Comparison of ENCODE assay signal across 18 cellular contexts in the genomic region with DNA sequence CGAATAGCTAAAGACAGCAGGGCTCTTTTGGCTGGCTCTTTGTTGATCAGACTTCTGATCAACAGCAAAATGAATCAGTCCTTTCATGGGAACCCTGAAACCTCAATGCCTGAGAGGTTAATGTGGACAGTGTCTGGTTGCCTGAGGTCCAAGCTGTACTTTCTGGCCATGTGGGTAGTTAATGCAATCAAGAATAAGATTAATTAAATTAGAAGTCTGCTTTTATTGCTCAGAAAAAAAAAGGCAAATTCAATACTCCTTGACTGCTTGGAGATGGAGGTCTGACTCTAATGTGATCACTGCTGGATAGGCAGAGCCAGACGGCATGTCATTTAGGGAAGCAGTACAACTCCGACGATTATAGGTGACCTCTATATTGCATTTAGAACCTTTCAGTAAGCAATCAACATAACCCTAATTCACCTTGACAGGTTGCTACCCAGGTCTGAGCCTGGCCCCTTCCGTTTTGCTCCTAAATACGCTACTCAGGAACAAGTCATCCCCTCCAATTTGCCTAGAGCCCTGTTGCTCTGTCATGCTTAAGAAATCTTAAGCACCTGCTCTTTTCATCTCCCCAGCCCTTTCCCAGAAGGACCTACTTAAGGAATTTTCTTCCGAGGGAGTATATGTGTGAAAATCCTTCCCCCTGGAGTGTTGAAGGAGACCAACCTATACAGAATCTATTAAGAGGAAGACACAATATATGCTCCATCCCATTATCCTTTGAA.
A peak's percentile ranks its signal among the peaks of the same experiment; 100 is the strongest.
DNase-seq lines count a peak whose midpoint lies in the region; ATAC-seq and TF ChIP-seq lines count a peak whose summit lies in the region.
"Had no signal": no experiment of that assay in that cellular context is flagged by ENCODE, and none has a peak within 500 bp of the region (broad histone marks: within the 10 kb centered on the region; RNA-seq: fewer than 3 reads in every experiment).

No MANE protein-coding gene starts in this region.

- no peak for ATAC-seq in activated T-cell treated with anti-CD3 and anti-CD28 coated beads, Interleukin-2, amount 50 U/mL, for 72 hours (replicated peaks in 1 of 2)
- ATAC-seq: HCT116, Panc1 had no signal

- no peaks in the 10 kb centered on the region for H3K27me3 ChIP-seq in neural progenitor cell
- no peaks in the 10 kb centered on the region for H3K27me3 ChIP-seq in effector memory CD4-positive, alpha-beta T cell (replicated peaks; ENCODE audit: control insufficient read depth, insufficient read depth, low read length, poor library complexity, severe bottlenecking)
- H3K27me3 ChIP-seq: BLaER1 had no signal

- H3K4me3 ChIP-seq in neural progenitor cell, result no peak overlapping the region
- no peak overlapping the region for H3K4me3 ChIP-seq in effector memory CD4-positive, alpha-beta T cell (ENCODE audit: insufficient read depth, low read depth, low read length, poor library complexity, severe bottlenecking)
- H3K4me3 ChIP-seq: BLaER1 had no signal

- no peaks in the 10 kb centered on the region for H3K36me3 ChIP-seq in neural progenitor cell
- H3K36me3 ChIP-seq in effector memory CD4-positive, alpha-beta T cell (ENCODE audit: control insufficient read depth, insufficient read depth, low read length), result no peaks in the 10 kb centered on the region
- H3K36me3 ChIP-seq: BLaER1 had no signal

- H3K9ac ChIP-seq in neural progenitor cell, result no peak overlapping the region
- H3K9ac ChIP-seq: BLaER1 had no signal

- peaks cover 20% of the 10 kb centered on the region for H3K4me1 ChIP-seq in neural progenitor cell
- no peaks in the 10 kb centered on the region for H3K4me1 ChIP-seq in effector memory CD4-positive, alpha-beta T cell (ENCODE audit: control insufficient read depth, insufficient read depth, low read length, poor library complexity, severe bottlenecking)

- H3K9me3 Mint-ChIP-seq in neural progenitor cell (no peaks in the 10 kb centered on the region), osteocyte (ENCODE audit: unreplicated experiment) (peaks cover 4% of the 10 kb centered on the region)
- H3K9me3 Mint-ChIP-seq in activated T-cell treated with anti-CD3 and anti-CD28 coated beads, Interleukin-2, amount 50 U/mL, for 72 hours, result no peaks in the 10 kb centered on the region

- H3K4me1 Mint-ChIP-seq in neural progenitor cell (peaks cover 18% of the 10 kb centered on the region), osteocyte (ENCODE audit: unreplicated experiment) (no peaks in the 10 kb centered on the region)
- no peaks in the 10 kb centered on the region for H3K4me1 Mint-ChIP-seq in activated T-cell treated with anti-CD3 and anti-CD28 coated beads, Interleukin-2, amount 50 U/mL, for 72 hours (ENCODE audit: low read depth)

- no peak overlapping the region for H3K4me2 ChIP-seq in neural progenitor cell
- H3K4me2 ChIP-seq: BLaER1 had no signal

- H3K27me3 Mint-ChIP-seq in neural progenitor cell (ENCODE audit: insufficient read depth, low read depth) (peaks cover 5% of the 10 kb centered on the region), osteocyte (ENCODE audit: unreplicated experiment) (no peaks in the 10 kb centered on the region)
- H3K27me3 Mint-ChIP-seq in activated T-cell treated with anti-CD3 and anti-CD28 coated beads, Interleukin-2, amount 50 U/mL, for 72 hours (ENCODE audit: low read depth), result no peaks in the 10 kb centered on the region
- H3K27me3 Mint-ChIP-seq: CD4-positive, alpha-beta T cell had no signal

- H3K36me3 Mint-ChIP-seq in neural progenitor cell, result no peaks in the 10 kb centered on the region
- H3K36me3 Mint-ChIP-seq in osteocyte (ENCODE audit: unreplicated experiment), result no peaks in the 10 kb centered on the region
- H3K36me3 Mint-ChIP-seq in activated T-cell treated with anti-CD3 and anti-CD28 coated beads, Interleukin-2, amount 50 U/mL, for 72 hours (ENCODE audit: insufficient read depth in 2 of 2), result no peaks in the 10 kb centered on the region

- H3K4me3 Mint-ChIP-seq in neural progenitor cell (no peak overlapping the region), osteocyte (ENCODE audit: unreplicated experiment) (no peak overlapping the region)
- H3K4me3 Mint-ChIP-seq in activated T-cell treated with anti-CD3 and anti-CD28 coated beads, Interleukin-2, amount 50 U/mL, for 72 hours, result no peak overlapping the region
- H3K4me3 Mint-ChIP-seq: CD4-positive, alpha-beta T cell had no signal

- no peaks in the 10 kb centered on the region for H3F3A ChIP-seq in neural progenitor cell (ENCODE audit: low read depth)

- H3K79me2 ChIP-seq in neural progenitor cell (ENCODE audit: low read depth), result no peaks in the 10 kb centered on the region

- no peaks in the 10 kb centered on the region for H4K20me1 ChIP-seq in neural progenitor cell (ENCODE audit: low read depth)
- H4K20me1 ChIP-seq: BLaER1 had no signal

- H3K27ac Mint-ChIP-seq in neural progenitor cell (no peak overlapping the region), osteocyte (ENCODE audit: unreplicated experiment) (no peak overlapping the region)
- H3K27ac Mint-ChIP-seq in activated T-cell treated with anti-CD3 and anti-CD28 coated beads, Interleukin-2, amount 50 U/mL, for 72 hours, result no peak overlapping the region
- H3K27ac Mint-ChIP-seq: CD4-positive, alpha-beta T cell had no signal

- DNase-seq in DMS79 treated with DMSO at 0.1 percent for 48 hours (lab: John Stamatoyannopoulos, UW) (peak; percentile 90), NCI-H2227 treated with DMSO at 0.1 percent for 48 hours (lab: John Stamatoyannopoulos, UW) (peak; percentile 70), foreskin melanocyte (peak; percentile 24), neural progenitor cell (ENCODE audit: low spot score) (peak; percentile 45), AG08395 (ENCODE audit: low spot score) (no peak), osteocyte (ENCODE audit: extremely low spot score, unreplicated experiment) (no peak)
- DNase-seq in effector memory CD4-positive, alpha-beta T cell, result no peak
- DNase-seq in activated T-cell treated with anti-CD3 and anti-CD28 coated beads, Interleukin-2, amount 50 U/mL, for 72 hours, result no peak
- DNase-seq: CD4-positive, alpha-beta T cell; COR-L47; DND-41; Karpas-422; NCI-H1694; NCI-H2081; NCI-H510A had no signal

- no peak overlapping the region for H2AFZ ChIP-seq in neural progenitor cell (replicated peaks)

- no peaks in the 10 kb centered on the region for H3K9me3 ChIP-seq in neural progenitor cell (ENCODE audit: low read depth)
- H3K9me3 ChIP-seq in effector memory CD4-positive, alpha-beta T cell (ENCODE audit: control insufficient read depth, low read length), result no peaks in the 10 kb centered on the region
- H3K9me3 ChIP-seq: BLaER1 had no signal

- TF ChIP-seq CTCF in neural progenitor cell (IDR thresholded peaks at IDR 0.05), result no peak
- TF ChIP-seq CTCF in osteocyte (IDR thresholded peaks at IDR 0.05), result no peak

- H3K27ac ChIP-seq in neural progenitor cell, result no peak overlapping the region
- no peak overlapping the region for H3K27ac ChIP-seq in effector memory CD4-positive, alpha-beta T cell (ENCODE audit: insufficient read depth, low read length, poor library complexity, severe bottlenecking)
- H3K27ac ChIP-seq: BLaER1 had no signal

Comparison
In these comparisons a context has a peak if more than half of its experiments do, and no peak if none do; other contexts are left out.
1. DNase-seq: peak in DMS79 treated with DMSO at 0.1 percent for 48 hours (single experiment), NCI-H2227 treated with DMSO at 0.1 percent for 48 hours (single experiment), foreskin melanocyte (single experiment) and neural progenitor cell (single experiment); none in AG08395 (single experiment), effector memory CD4-positive, alpha-beta T cell (0 of 3), osteocyte (single experiment) and activated T-cell treated with anti-CD3 and anti-CD28 coated beads, Interleukin-2, amount 50 U/mL, for 72 hours (0 of 2).